ENCODE assay signal across 22 cellular contexts in the genomic region with DNA sequence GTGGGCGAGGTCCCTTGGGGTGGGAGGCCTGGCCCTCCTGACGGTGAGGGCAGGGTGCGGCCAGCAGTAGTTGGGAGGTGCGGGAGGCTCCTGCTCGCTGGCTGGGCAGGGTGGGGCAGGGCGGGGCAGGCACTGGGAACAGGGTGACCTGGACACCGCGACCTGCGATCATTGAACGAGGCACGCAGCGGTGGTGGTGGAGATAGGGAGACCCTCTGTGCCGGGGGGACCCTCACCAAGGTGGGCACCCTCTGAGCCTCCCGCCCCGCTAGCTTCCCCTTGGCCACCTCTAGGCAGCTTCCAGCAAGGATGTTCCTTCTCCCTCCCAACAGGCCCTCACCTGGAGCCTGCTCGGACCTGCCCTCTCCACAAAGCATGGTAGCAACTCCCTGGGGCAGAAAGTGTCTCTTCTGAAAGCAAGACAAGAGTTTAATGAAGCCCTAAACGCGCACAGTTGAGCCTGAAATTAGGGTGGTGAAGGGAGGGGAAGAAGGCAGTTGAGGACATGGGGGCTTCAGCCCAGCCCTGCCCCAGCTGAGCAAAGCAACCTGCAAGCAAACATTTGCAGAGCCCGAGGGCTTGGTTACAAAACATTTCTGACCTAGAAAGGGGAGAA. TPM values are rescaled to one million over a fixed set of nuclear protein-coding genes. Genes with fewer than 3 reads are reported as not detected.
DNase-seq lines count a peak whose midpoint lies in the region; ATAC-seq and TF ChIP-seq lines count a peak whose summit lies in the region.
"Had no signal": no experiment of that assay in that cellular context is flagged by ENCODE, and none has a peak within 500 bp of the region (broad histone marks: within the 10 kb centered on the region; RNA-seq: fewer than 3 reads in every experiment).

No MANE protein-coding gene starts in this region.

- H3K9me3 ChIP-seq in breast epithelium (no peaks in the 10 kb centered on the region), spleen (no peaks in the 10 kb centered on the region), MM.1S (replicated peaks; ENCODE audit: insufficient read depth, low read length) (no peaks in the 10 kb centered on the region)
- H3K9me3 ChIP-seq: BE2C, left ventricle myocardium inferior, testis had no signal

- H3K9me2 ChIP-seq in MM.1S (replicated peaks; ENCODE audit: insufficient read depth, low read length) = no peaks in the 10 kb centered on the region

- peaks cover 9 to 13% (median 10%) of the 10 kb centered on the region in 3 donors for H3K27me3 Mint-ChIP-seq in CD14-positive monocyte (ENCODE audit: low read depth in 3 of 3)
- H3K27me3 Mint-ChIP-seq: T-helper 17 cell had no signal

- H3K36me3 ChIP-seq in breast epithelium (no peaks in the 10 kb centered on the region), spleen (no peaks in the 10 kb centered on the region), MM.1S (replicated peaks; ENCODE audit: insufficient read depth, low read length) (no peaks in the 10 kb centered on the region)
- H3K36me3 ChIP-seq: BE2C, left ventricle myocardium inferior had no signal

- TF ChIP-seq POLR2A in breast epithelium (IDR thresholded peaks at IDR 0.05) (no peak), spleen (IDR thresholded peaks at IDR 0.05) (no peak)

- H3K9ac ChIP-seq in MM.1S (ENCODE audit: low read length) = no peak overlapping the region

- intact Hi-C loops in breast epithelium (cut with DNase I; ENCODE audit: low total_unique reads) (no loop called here), left colon (cut with DNase I, micrococcal nuclease) (no loop called here), spleen (cut with DNase I; ENCODE audit: low total_unique reads) (no loop called here), CD14-positive monocyte (cut with micrococcal nuclease) (loop anchor here in 1 of 2 donors (5.0 kb wide), 1 partner anchor 35 kb away; no protein-coding TSS in a partner anchor)

- no peaks in the 10 kb centered on the region for H3K79me2 ChIP-seq in MM.1S (ENCODE audit: low read length)

- DNase-seq in HT-29 (ENCODE audit: low spot score) (peak; percentile 38), breast epithelium (ENCODE audit: low spot score in 2 of 2) (peak in 1 of 2 donors; percentile 60), left colon (peak; percentile 87 to 89), spleen (peak; percentile 68), CD14-positive monocyte (ENCODE audit: low spot score) (no peak), MM.1S (no peak), SK-N-DZ (ENCODE audit: low spot score) (no peak)
- DNase-seq: activated CD8-positive, alpha-beta T cell treated with anti-CD3 and anti-CD28 coated beads, Interleukin-2, amount 10 ng/mL, durations not matched to agents 7 days and 5 days; activated naive CD8-positive, alpha-beta T cell treated with anti-CD3 and anti-CD28 coated beads, Interleukin-2, amount 50 U/mL, for 24 hours; BE2C; effector CD8-positive, alpha-beta T cell; left ventricle myocardium inferior; NCI-H1417 treated with DMSO at 0.1 percent for 48 hours; NCI-H2227 treated with DMSO at 0.1 percent for 48 hours; NK-92 treated with Interleukin-12 subunit alpha and Interleukin-12 subunit beta, amount 100 ng/mL, for 24 hours; T-helper 17 cell; testis had no signal

- peak overlapping the region in 2 of 7 donors; percentile 9 to 20 for H3K27ac Mint-ChIP-seq in CD14-positive monocyte
- H3K27ac Mint-ChIP-seq: activated naive CD8-positive, alpha-beta T cell treated with anti-CD3 and anti-CD28 coated beads, Interleukin-2, amount 50 U/mL, for 24 hours; activated T-helper 1 cell treated with anti-CD3 and anti-CD28 coated beads, Interleukin-12 subunit alpha, Interleukin-12 subunit beta, Interleukin-2, Interleukin-4 antibody, amounts not matched to agents 30 ng/mL and 10 ng/mL and 1 ng/mL, durations not matched to agents 14 hours and 24 hours and 36 hours; IgD-negative memory B cell; T-helper 17 cell; WTC11 had no signal

- peak overlapping the region in 1 of 2 donors; percentile 86 for H3K4me3 Mint-ChIP-seq in CD14-positive monocyte
- H3K4me3 Mint-ChIP-seq: activated CD8-positive, alpha-beta T cell treated with anti-CD3 and anti-CD28 coated beads, Interleukin-2, amount 10 ng/mL, durations not matched to agents 7 days and 5 days; activated naive CD8-positive, alpha-beta T cell treated with anti-CD3 and anti-CD28 coated beads, Interleukin-2, amount 50 U/mL, for 24 hours; activated T-helper 1 cell treated with anti-CD3 and anti-CD28 coated beads, Interleukin-12 subunit alpha, Interleukin-12 subunit beta, Interleukin-2, Interleukin-4 antibody, amounts not matched to agents 30 ng/mL and 10 ng/mL and 1 ng/mL, durations not matched to agents 14 hours and 24 hours and 36 hours; IgD-negative memory B cell; nephron; T-helper 17 cell; WTC11 had no signal

- peaks cover 0 to 3% of the 10 kb centered on the region in 2 donors for H3K36me3 Mint-ChIP-seq in CD14-positive monocyte
- H3K36me3 Mint-ChIP-seq: IgD-negative memory B cell, WTC11 had no signal

- TF ChIP-seq CTCF in breast epithelium (IDR thresholded peaks at IDR 0.05) (no peak), spleen (IDR thresholded peaks at IDR 0.05 in 8 of 11, conservative IDR thresholded peaks at IDR 0.05 in 3 of 11) (no peak), CD14-positive monocyte (IDR thresholded peaks at IDR 0.05) (no peak), MM.1S (IDR thresholded peaks at IDR 0.05; ENCODE audit: low read length) (no peak)

- H3K4me3 ChIP-seq in breast epithelium (peak overlapping the region in 1 of 3 donors; percentile 6), spleen (no peak overlapping the region), MM.1S (ENCODE audit: low read length) (no peak overlapping the region)
- H3K4me3 ChIP-seq: left ventricle myocardium inferior, testis had no signal

- H3K27ac ChIP-seq in breast epithelium (peak overlapping the region; percentile 71 to 83), spleen (no peak overlapping the region), MM.1S (ENCODE audit: low read length) (no peak overlapping the region)
- H3K27ac ChIP-seq: left ventricle myocardium inferior, testis had no signal

- H3K4me1 Mint-ChIP-seq in CD14-positive monocyte = peaks cover 39% of the 10 kb centered on the region

- no peak overlapping the region for H2AFZ ChIP-seq in MM.1S (ENCODE audit: low read length)

- H3F3A ChIP-seq in MM.1S (ENCODE audit: insufficient read depth, low read length) = no peaks in the 10 kb centered on the region

- no peaks in the 10 kb centered on the region for H3K4me1 ChIP-seq in breast epithelium
- peaks cover 0 to 48% (median 15%) of the 10 kb centered on the region in 6 donors for H3K4me1 ChIP-seq in spleen
- H3K4me1 ChIP-seq in MM.1S (ENCODE audit: low read length) = no peaks in the 10 kb centered on the region
- H3K4me1 ChIP-seq: BE2C, left ventricle myocardium inferior, testis had no signal

- 88 to 96% (median 89%) methylated on average over 13 to 19 of the region's 19 CpGs for WGBS in spleen, 5 donors

- H3K27me3 ChIP-seq in breast epithelium = no peaks in the 10 kb centered on the region
- peaks cover 0 to 16% (median 0%) of the 10 kb centered on the region in 7 donors for H3K27me3 ChIP-seq in spleen (replicated peaks in 1 of 7)
- no peaks in the 10 kb centered on the region for H3K27me3 ChIP-seq in MM.1S (replicated peaks; ENCODE audit: insufficient read depth, low read length)
- H3K27me3 ChIP-seq: BE2C, testis had no signal

- peak; percentile 71 for ATAC-seq in left colon
- ATAC-seq in GM21390 (IDR thresholded peaks at IDR 0.05; ENCODE audit: unreplicated experiment) = no peak
- ATAC-seq: activated naive CD8-positive, alpha-beta T cell treated with anti-CD3 and anti-CD28 coated beads, Interleukin-2, amount 50 U/mL, for 24 hours; T-helper 17 cell had no signal

- peaks cover 0 to 2% (median 0%) of the 10 kb centered on the region in 7 donors for H3K9me3 Mint-ChIP-seq in CD14-positive monocyte
- H3K9me3 Mint-ChIP-seq: activated naive CD8-positive, alpha-beta T cell treated with anti-CD3 and anti-CD28 coated beads, Interleukin-2, amount 50 U/mL, for 24 hours; activated T-helper 1 cell treated with anti-CD3 and anti-CD28 coated beads, Interleukin-12 subunit alpha, Interleukin-12 subunit beta, Interleukin-2, Interleukin-4 antibody, amounts not matched to agents 30 ng/mL and 10 ng/mL and 1 ng/mL, durations not matched to agents 14 hours and 24 hours and 36 hours; IgD-negative memory B cell; nephron; WTC11 had no signal

- no peak overlapping the region for H3K4me2 ChIP-seq in MM.1S (ENCODE audit: low read depth, low read length)

- no peaks in the 10 kb centered on the region for H4K20me1 ChIP-seq in MM.1S (ENCODE audit: insufficient read depth, low read length)

RNA-seq across cellular contexts. Expression of gene FOSL2, which starts 15.3 kb away (rescaled TPM):
- total RNA-seq in HT-29 (2014; rRNA removed; shearing (Covaris generic)) = 51.5 and 61.8 TPM in 2 replicates
- total RNA-seq in breast epithelium = 100 to 1,000 TPM; 106 to 116 (median 116) TPM
- 100 to 1,000 TPM; 142 to 197 TPM for total RNA-seq in left colon
- total RNA-seq in spleen = 100 to 1,000 TPM in 3 of 7 donors, 10 to 100 TPM in 4; 53.0 to 134 (median 97.1) TPM
- 10 to 100 TPM in 1 of 3 donors, 1 to 10 TPM in 2; 3.2 to 14.8 (median 4.7) TPM for polyA plus RNA-seq in spleen
- 10 to 100 TPM; 24.8 to 28.6 TPM for polyA plus RNA-seq in CD14-positive monocyte
- 0.57 and 0.89 TPM in 2 replicates for polyA plus RNA-seq in SK-N-DZ (2014; cell fraction: cytosol; rRNA removed)
- 0.38 and 1.3 TPM in 2 replicates for polyA plus RNA-seq in SK-N-DZ (2014; cell fraction: nucleus; rRNA removed)

Comparison
In these comparisons a context has a peak if more than half of its experiments do, and no peak if none do; other contexts are left out.
1. DNase-seq: peak in HT-29 (single experiment), left colon (2 of 2) and spleen (single experiment); none in CD14-positive monocyte (single experiment), MM.1S (single experiment) and SK-N-DZ (single experiment).
2. H3K27ac ChIP-seq: peak in breast epithelium (2 of 2); none in spleen (0 of 8) and MM.1S (single experiment).